ENCODE assay signal across 9 cellular contexts in the genomic region with DNA sequence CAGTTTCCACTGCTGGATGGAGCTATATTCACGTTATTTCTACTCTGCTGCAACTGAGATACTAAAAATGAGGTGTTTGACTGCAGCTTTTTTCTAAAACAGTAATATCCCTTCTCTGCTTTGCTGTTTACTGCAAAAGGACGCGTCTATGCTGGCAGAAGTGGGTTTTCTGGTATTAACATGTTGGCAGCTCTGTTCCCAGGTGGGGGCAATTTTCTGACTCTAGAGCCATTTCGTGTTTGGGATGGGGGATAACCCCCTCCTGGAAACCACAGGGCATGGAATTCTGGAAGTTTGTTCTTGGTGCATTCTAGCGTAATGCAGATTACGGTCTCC. TPM values are rescaled to one million over a fixed set of nuclear protein-coding genes. Genes with fewer than 3 reads are reported as not detected.
DNase-seq lines count a peak whose midpoint lies in the region; ATAC-seq, FAIRE-seq and TF ChIP-seq lines count a peak whose summit lies in the region.
"Had no signal": no experiment of that assay in that cellular context is flagged by ENCODE, and none has a peak within 500 bp of the region (broad histone marks: within the 10 kb centered on the region; RNA-seq: fewer than 3 reads in every experiment).

No MANE protein-coding gene starts in this region.

- H3K4me1 ChIP-seq in esophagus (ENCODE audit: control insufficient read depth in 2 of 2, insufficient read depth in 2 of 2, low read length in 1 of 2) (peaks cover 34 to 62% of the 10 kb centered on the region in 2 donors), skeletal muscle tissue (ENCODE audit: control insufficient read depth in 3 of 3, insufficient read depth in 3 of 3, low read length in 3 of 3) (peaks cover 91 to 93% (median 92%) of the 10 kb centered on the region in 3 donors)

- WGBS in esophagus, 2 donors, result 62 to 64% methylated on average over 6 of the region's 6 CpGs

- DNase-seq in GM12864 (ENCODE audit: low read depth) (no peak), RWPE1 (ENCODE audit: low spot score) (no peak), GM19239 (ENCODE audit: insufficient read length, low spot score) (no peak), cerebellum (ENCODE audit: low spot score) (no peak), NCI-H524 (lab: John Stamatoyannopoulos, UW) (no peak)

- peak overlapping the region; percentile 96 for H3K27ac ChIP-seq in RWPE1
- peak overlapping the region; percentile 88 to 91 for H3K27ac ChIP-seq in esophagus (ENCODE audit: low read depth in 2 of 2, low read length in 1 of 2)
- peak overlapping the region; percentile 64 for H3K27ac ChIP-seq in skeletal muscle tissue (ENCODE audit: low read depth, low read length)

- H3K9me3 ChIP-seq in esophagus (ENCODE audit: control insufficient read depth in 2 of 2, insufficient read depth in 1 of 2, low read depth in 1 of 2, low read length in 1 of 2) (no peaks in the 10 kb centered on the region), skeletal muscle tissue (ENCODE audit: control insufficient read depth in 3 of 3, low read length in 3 of 3) (no peaks in the 10 kb centered on the region)
- H3K9me3 ChIP-seq: mucosa of descending colon had no signal

- H3K4me3 ChIP-seq in GM12864 (ENCODE audit: low read depth, low read length), result peak overlapping the region; percentile 89
- no peak overlapping the region for H3K4me3 ChIP-seq in esophagus (ENCODE audit: low read depth in 1 of 2, low read length in 2 of 2)
- peak overlapping the region in 2 of 3 donors; percentile 38 to 50 for H3K4me3 ChIP-seq in skeletal muscle tissue (ENCODE audit: low read length in 3 of 3)
- H3K4me3 ChIP-seq: mucosa of descending colon had no signal

- FAIRE-seq in GM19239 (lab: Jason Lieb, UNC), result no peak

- H3K36me3 ChIP-seq in esophagus (ENCODE audit: control insufficient read depth in 2 of 2, insufficient read depth in 2 of 2, low read length in 1 of 2) (peaks cover 0 to 49% of the 10 kb centered on the region in 2 donors), skeletal muscle tissue (ENCODE audit: control insufficient read depth in 3 of 3, insufficient read depth in 3 of 3, low read length in 3 of 3) (peaks cover 0 to 7% (median 2%) of the 10 kb centered on the region in 3 donors)

- H3K27me3 ChIP-seq in esophagus (ENCODE audit: control insufficient read depth in 1 of 2, insufficient read depth in 2 of 2, low read length in 2 of 2) (no peaks in the 10 kb centered on the region), skeletal muscle tissue (ENCODE audit: control insufficient read depth in 3 of 3, insufficient read depth in 3 of 3, low read length in 3 of 3) (no peaks in the 10 kb centered on the region)

- H3K9ac ChIP-seq in skeletal muscle tissue (ENCODE audit: low read depth in 1 of 3, low read length in 3 of 3), result peak overlapping the region; percentile 23 to 71 (median 40)

- CTCF ChIA-PET in RWPE1 (lab: Yijun Ruan, JAX), result interaction anchor here (0.5 to 1.6 kb wide), 2 partner anchors 8 to 39 kb away, joined by 3 to 7 read pairs; no protein-coding TSS in a partner anchor

- ATAC-seq in HG03439 (IDR thresholded peaks at IDR 0.05; ENCODE audit: unreplicated experiment), result no peak
- ATAC-seq: mucosa of descending colon had no signal

- POLR2A ChIA-PET in RWPE1 (lab: Yijun Ruan, JAX; ENCODE audit: low non-redundant PET), result no interaction called here

- TF ChIP-seq CTCF in GM12864 (IDR thresholded peaks at IDR 0.05; ENCODE audit: low read depth, low read length, missing control alignments) (no peak), RWPE1 (conservative IDR thresholded peaks at IDR 0.05; ENCODE audit: low read depth) (no peak)

RNA-seq across cellular contexts. Expression of gene GRK2, which starts 4.9 kb away (rescaled TPM):
- polyA plus RNA-seq in esophagus, result 10 to 100 TPM; 62.4 to 74.2 TPM
- total RNA-seq in skeletal muscle tissue, result 27.7 TPM
- 32.6 TPM for total RNA-seq in cerebellum

RNA-seq across cellular contexts. Expression of gene ANKRD13D, which starts 17.9 kb away (rescaled TPM):
- polyA plus RNA-seq in esophagus, result 10 to 100 TPM; 36.8 to 87.3 TPM
- total RNA-seq in skeletal muscle tissue, result 12.5 TPM
- total RNA-seq in cerebellum, result 31.1 TPM

RNA-seq across cellular contexts. Expression of gene SSH3, which starts 32.1 kb away (rescaled TPM):
- polyA plus RNA-seq in esophagus, result 10 to 100 TPM; 38.6 to 55.6 TPM
- total RNA-seq in skeletal muscle tissue (6.8 TPM), cerebellum (3.4 TPM)

Comparison
In these comparisons a context has a peak if more than half of its experiments do, and no peak if none do; other contexts are left out.
1. H3K4me3 ChIP-seq: peak in GM12864 (single experiment) and skeletal muscle tissue (2 of 3); none in esophagus (0 of 2).
2. Peak in every context shown above with its lines, with median percentiles within 50 percentile points of each other: H3K27ac ChIP-seq.